26 cellular contexts compared by ENCODE assay signal in the genomic region with DNA sequence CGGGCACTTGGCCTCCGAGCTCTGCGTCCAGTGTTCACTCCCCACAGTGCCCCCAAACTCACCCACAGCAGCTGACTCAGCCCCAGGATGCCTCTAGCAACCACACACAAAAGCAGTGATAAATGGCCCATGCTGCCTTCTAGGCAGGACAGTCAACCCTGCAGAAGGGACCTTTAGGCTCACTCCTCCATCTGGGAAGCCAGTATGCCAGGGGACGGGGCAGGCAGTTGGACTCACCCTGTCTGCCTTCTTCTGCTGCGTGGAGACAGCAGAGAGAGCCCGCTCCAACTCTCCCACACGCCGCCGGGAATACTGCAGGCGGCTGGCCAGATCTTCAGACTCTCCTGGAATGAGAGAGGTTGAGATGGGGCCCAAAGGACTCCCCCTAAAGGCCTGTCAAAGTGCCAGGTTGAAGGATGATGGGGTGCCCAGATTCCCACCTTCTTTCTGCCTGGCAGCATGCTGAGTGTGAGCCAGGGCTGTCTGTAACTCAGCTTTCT.
"Had no signal": no experiment of that assay in that cellular context is flagged by ENCODE, and none has a peak within 500 bp of the region (broad histone marks: within the 10 kb centered on the region; RNA-seq: fewer than 3 reads in every experiment).

No MANE protein-coding gene starts in this region.

- H3K4me3 Mint-ChIP-seq: naive thymus-derived CD8-positive, alpha-beta T cell; nephron; neural progenitor cell; stimulated activated naive B cell treated with anti-CD40 and anti-IgM and Interleukin-4, amounts not matched to agents 10 μg/mL and 1 μg/mL and 100 μg/mL, for 72 hours had no signal

- H3K9me3 Mint-ChIP-seq: naive thymus-derived CD8-positive, alpha-beta T cell; nephron; neural progenitor cell; stimulated activated naive B cell treated with anti-CD40 and anti-IgM and Interleukin-4, amounts not matched to agents 10 μg/mL and 1 μg/mL and 100 μg/mL, for 72 hours had no signal

- ATAC-seq: left colon; left lung; lower lobe of right lung; naive thymus-derived CD8-positive, alpha-beta T cell; right cardiac atrium; sciatic nerve; stimulated activated naive B cell treated with anti-CD40 and anti-IgM and Interleukin-4, amounts not matched to agents 10 μg/mL and 1 μg/mL and 100 μg/mL, for 72 hours; stimulated activated naive CD8-positive, alpha-beta T cell treated with anti-CD3 and anti-CD28 coated beads, Interleukin-15, Interleukin-2, amounts not matched to agents 100 U/mL and 50 U/mL, for 24 hours had no signal

- H3K27ac Mint-ChIP-seq: nephron; neural progenitor cell; progenitor cell of endocrine pancreas; stimulated activated naive B cell treated with anti-CD40 and anti-IgM and Interleukin-4, amounts not matched to agents 10 μg/mL and 1 μg/mL and 100 μg/mL, for 72 hours had no signal

- H3K4me1 Mint-ChIP-seq: nephron, neural progenitor cell had no signal

- DNase-seq: hippocampal formation; kidney glomerular epithelial cell; left colon; left lung; lower lobe of right lung; mammary epithelial cell; mesenchymal stem cell; naive thymus-derived CD8-positive, alpha-beta T cell; occipital lobe; ovary; right cardiac atrium; stimulated activated CD4-positive, alpha-beta T cell treated with anti-CD3 and anti-CD28 coated beads, Interleukin-12 subunit alpha, Interleukin-12 subunit beta, amount 100 ng/mL, for 4 hours; stimulated activated CD4-positive, alpha-beta T cell treated with anti-CD3 and anti-CD28 coated beads, Interleukin-15, amount 100 ng/mL, for 24 hours; stimulated activated CD4-positive, alpha-beta T cell treated with anti-CD3 and anti-CD28 coated beads, Interleukin-2, amount 100 ng/mL, for 24 hours; stimulated activated CD4-positive, alpha-beta T cell treated with anti-CD3 and anti-CD28 coated beads, Interleukin-4, amount 100 ng/mL, for 1 hour; stimulated activated naive B cell treated with anti-CD40 and anti-IgM and Interleukin-4, amounts not matched to agents 10 μg/mL and 1 μg/mL and 100 μg/mL, for 72 hours; stimulated activated naive CD8-positive, alpha-beta T cell treated with anti-CD3 and anti-CD28 coated beads, Interleukin-15, Interleukin-2, amounts not matched to agents 100 U/mL and 50 U/mL, for 24 hours; stomach; testis; thyroid gland; transverse colon; uterus had no signal

- H3K27me3 Mint-ChIP-seq: naive thymus-derived CD8-positive, alpha-beta T cell; progenitor cell of endocrine pancreas; stimulated activated naive B cell treated with anti-CD40 and anti-IgM and Interleukin-4, amounts not matched to agents 10 μg/mL and 1 μg/mL and 100 μg/mL, for 72 hours had no signal
